24 cellular contexts compared by ENCODE assay signal in genomic region chr3:20130122-20130521, GRCh38. TPM values are rescaled to one million over a fixed set of nuclear protein-coding genes. Genes with fewer than 3 reads are reported as not detected.
DNase-seq lines count a peak whose midpoint lies in the region; ATAC-seq, FAIRE-seq and TF ChIP-seq lines count a peak whose summit lies in the region.
"Had no signal": no experiment of that assay in that cellular context is flagged by ENCODE, and none has a peak within 500 bp of the region (broad histone marks: within the 10 kb centered on the region; RNA-seq: fewer than 3 reads in every experiment).

No MANE protein-coding gene starts in this region.

- BruUV-seq in K562 (replicated peaks; lab: Mats Ljungman, UMichigan) = no TSS peak

- H2AFZ ChIP-seq in K562 (ENCODE audit: low read depth, low read length) = no peak overlapping the region

- FAIRE-seq in K562 (lab: Jason Lieb, UNC) (no peak), islet of Langerhans (lab: Jason Lieb, UNC) (peak; percentile 77)
- FAIRE-seq: GM18507 had no signal

- 58% methylated on average over 6 of the region's 6 CpGs for WGBS in K562 (ENCODE audit: insufficient coverage, low coverage, missing lambda C conversion rate)

- ATAC-seq in natural killer cell (no peak), K562 (peak; percentile 59; the same call in 2 of the 3 replicates)
- no peak for ATAC-seq in natural killer cell treated with Interleukin-12 subunit alpha and Interleukin-12 subunit beta and Interleukin-15 and Interleukin-18, amount 100 ng/mL, for 72 hours
- ATAC-seq: activated CD8-positive, alpha-beta memory T cell treated with anti-CD3 and anti-CD28 coated beads, Interleukin-2, amount 10 ng/mL, durations not matched to agents 7 days and 5 days; psoas muscle had no signal

- no peaks in the 10 kb centered on the region for H3K9me1 ChIP-seq in K562 (ENCODE audit: control insufficient read depth, insufficient read depth, low read length)

- no peak overlapping the region for H3K4me2 ChIP-seq in K562 (ENCODE audit: insufficient read depth, low read length)

- H3K4me1 Mint-ChIP-seq in natural killer cell = peaks cover 15 to 16% of the 10 kb centered on the region in 2 donors
- H3K4me1 Mint-ChIP-seq in natural killer cell treated with Interleukin-12 subunit alpha and Interleukin-12 subunit beta and Interleukin-15 and Interleukin-18, amount 100 ng/mL, for 72 hours (ENCODE audit: low read depth in 2 of 2) = peaks cover 4 to 10% of the 10 kb centered on the region in 2 donors

- peaks cover 33% of the 10 kb centered on the region for H3K36me3 Mint-ChIP-seq in natural killer cell
- peaks cover 22% of the 10 kb centered on the region for H3K36me3 Mint-ChIP-seq in natural killer cell treated with Interleukin-12 subunit alpha and Interleukin-12 subunit beta and Interleukin-15 and Interleukin-18, amount 100 ng/mL, for 72 hours

- no peaks in the 10 kb centered on the region for H4K20me1 ChIP-seq in K562 (replicated peaks; ENCODE audit: control insufficient read depth, insufficient read depth, low read length)

- H3K4me3 Mint-ChIP-seq in natural killer cell = no peak overlapping the region
- H3K4me3 Mint-ChIP-seq in natural killer cell treated with Interleukin-12 subunit alpha and Interleukin-12 subunit beta and Interleukin-15 and Interleukin-18, amount 100 ng/mL, for 72 hours = no peak overlapping the region
- H3K4me3 Mint-ChIP-seq: activated CD4-positive, alpha-beta T cell treated with anti-CD3 and anti-CD28 coated beads, Interleukin-2, amount 10 ng/mL, durations not matched to agents 7 days and 5 days; activated CD8-positive, alpha-beta memory T cell treated with anti-CD3 and anti-CD28 coated beads, Interleukin-2, amount 10 ng/mL, durations not matched to agents 7 days and 5 days; activated T-helper 1 cell treated with anti-CD3 and anti-CD28 coated beads, Interleukin-12 subunit alpha, Interleukin-12 subunit beta, Interleukin-2, Interleukin-4 antibody, amounts not matched to agents 30 ng/mL and 10 ng/mL and 1 ng/mL, durations not matched to agents 14 hours and 24 hours and 36 hours; CD4-positive, alpha-beta T cell; type B pancreatic cell had no signal

- H3K27ac Mint-ChIP-seq in natural killer cell = peak overlapping the region; percentile 33 to 73
- H3K27ac Mint-ChIP-seq in natural killer cell treated with Interleukin-12 subunit alpha and Interleukin-12 subunit beta and Interleukin-15 and Interleukin-18, amount 100 ng/mL, for 72 hours = peak overlapping the region in 1 of 2 donors; percentile 49
- H3K27ac Mint-ChIP-seq: activated CD4-positive, alpha-beta T cell treated with anti-CD3 and anti-CD28 coated beads, Interleukin-2, amount 10 ng/mL, durations not matched to agents 7 days and 5 days; activated CD8-positive, alpha-beta memory T cell treated with anti-CD3 and anti-CD28 coated beads, Interleukin-2, amount 10 ng/mL, durations not matched to agents 7 days and 5 days; activated T-helper 1 cell treated with anti-CD3 and anti-CD28 coated beads, Interleukin-12 subunit alpha, Interleukin-12 subunit beta, Interleukin-2, Interleukin-4 antibody, amounts not matched to agents 30 ng/mL and 10 ng/mL and 1 ng/mL, durations not matched to agents 14 hours and 24 hours and 36 hours; CD4-positive, alpha-beta T cell; type B pancreatic cell had no signal

- H3K9me3 Mint-ChIP-seq in natural killer cell = no peaks in the 10 kb centered on the region
- H3K9me3 Mint-ChIP-seq in natural killer cell treated with Interleukin-12 subunit alpha and Interleukin-12 subunit beta and Interleukin-15 and Interleukin-18, amount 100 ng/mL, for 72 hours = no peaks in the 10 kb centered on the region
- H3K9me3 Mint-ChIP-seq: activated T-helper 1 cell treated with anti-CD3 and anti-CD28 coated beads, Interleukin-12 subunit alpha, Interleukin-12 subunit beta, Interleukin-2, Interleukin-4 antibody, amounts not matched to agents 30 ng/mL and 10 ng/mL and 1 ng/mL, durations not matched to agents 14 hours and 24 hours and 36 hours; CD4-positive, alpha-beta T cell; type B pancreatic cell had no signal

- CTCF ChIA-PET in K562 (lab: Yijun Ruan, JAX; ENCODE audit: low intra/inter-chr PET ratio) = no interaction called here

- no peak overlapping the region for H3K9ac ChIP-seq in K562 (ENCODE audit: insufficient read depth in 1 of 2, low read depth in 2 of 2, low read length in 2 of 2)

- no peak for TF ChIP-seq RAD21 in K562 (CRISPR knock-in tag; conservative IDR thresholded peaks at IDR 0.05 in 1 of 2, IDR thresholded peaks at IDR 0.05 in 1 of 2)

- DNase-seq in natural killer cell (no peak), K562 (ENCODE audit: extremely low read depth in 1 of 4, low spot score in 3 of 4) (no peak), superior temporal gyrus (ENCODE audit: extremely low spot score) (peak; percentile 60), NCI-H1694 (lab: John Stamatoyannopoulos, UW) (no peak), T1000 (lab: John Stamatoyannopoulos, UW) (no peak), GM13977 (ENCODE audit: low spot score) (no peak)
- DNase-seq in natural killer cell treated with Interleukin-12 subunit alpha and Interleukin-12 subunit beta and Interleukin-15 and Interleukin-18, amount 100 ng/mL, for 72 hours (ENCODE audit: low spot score) = no peak
- DNase-seq: activated CD4-positive, alpha-beta T cell treated with anti-CD3 and anti-CD28 coated beads, Interleukin-2, amount 10 ng/mL, durations not matched to agents 7 days and 5 days; activated CD8-positive, alpha-beta memory T cell treated with anti-CD3 and anti-CD28 coated beads, Interleukin-2, amount 10 ng/mL, durations not matched to agents 7 days and 5 days; activated naive CD4-positive, alpha-beta T cell treated with anti-CD3 and anti-CD28 coated beads, Interleukin-2, amount 50 U/mL, for 16 hours; amygdala; CD4-positive, alpha-beta T cell; dermis blood vessel endothelial cell; GDM1; heart right ventricle; NCI-H1105 treated with DMSO at 0.1 percent for 48 hours; NCI-H2081 treated with DMSO at 0.1 percent for 48 hours; psoas muscle; stimulated activated CD8-positive, alpha-beta memory T cell treated with anti-CD3 and anti-CD28 coated beads, Interleukin-4, amount 100 ng/mL, for 48 hours; T-helper 2 cell had no signal

- TF ChIP-seq EP300 in K562 (IDR thresholded peaks at IDR 0.05; ENCODE audit: low read length) = no peak

- H3K79me2 ChIP-seq in K562 (ENCODE audit: control insufficient read depth, insufficient read depth, low read length) = no peaks in the 10 kb centered on the region

- no peak for TF ChIP-seq POLR2A in K562 (conservative IDR thresholded peaks at IDR 0.05)

- in situ Hi-C loops in K562 (cut with MboI) = no loop called here
- in situ Hi-C loops in GM13977 (cut with MboI; ENCODE audit: low pct_unique_long_range_greater_than_20kb, low sequenced_read_pairs, unreplicated experiment) = no loop called here

- POLR2A ChIA-PET in K562 (lab: Yijun Ruan, JAX) = interaction anchor here (0.9 kb wide), 1 partner anchor 10 kb away, joined by 3 read pairs; no protein-coding TSS in a partner anchor

- H3K27me3 ChIP-seq in K562 (ENCODE audit: control insufficient read depth in 2 of 2, insufficient read depth in 2 of 2, low read length in 2 of 2) = no peaks in the 10 kb centered on the region
- H3K27me3 ChIP-seq: heart right ventricle had no signal

- peaks cover 15% of the 10 kb centered on the region for H3K36me3 ChIP-seq in K562 (ENCODE audit: control insufficient read depth, insufficient read depth, low read length)

- no peaks in the 10 kb centered on the region for H3K9me3 ChIP-seq in K562 (replicated peaks; ENCODE audit: control insufficient read depth, insufficient read depth, low read depth, low read length)
- H3K9me3 ChIP-seq: heart right ventricle, psoas muscle had no signal

- no peak for TF ChIP-seq CTCF in natural killer cell (IDR thresholded peaks at IDR 0.05)
- no peak; a peak in 1 of 6 replicates for TF ChIP-seq CTCF in K562 (IDR thresholded peaks at IDR 0.05 in 2 of 3, conservative IDR thresholded peaks at IDR 0.05 in 1 of 3; ENCODE audit: insufficient read depth in 2 of 3, low read depth in 1 of 3, low read length in 3 of 3)
- TF ChIP-seq CTCF in GM13977 (IDR thresholded peaks at IDR 0.05; ENCODE audit: extremely low read depth, insufficient read depth, missing control alignments) = no peak

- no peaks in the 10 kb centered on the region for H3K4me1 ChIP-seq in K562 (replicated peaks in 1 of 2; ENCODE audit: control insufficient read depth in 2 of 2, insufficient read depth in 2 of 2, low read length in 2 of 2)
- H3K4me1 ChIP-seq: psoas muscle had no signal

- H3K27ac ChIP-seq in K562 (ENCODE audit: extremely low read depth, low read depth, low read length) = no peak overlapping the region
- H3K27ac ChIP-seq: psoas muscle had no signal

- H3K4me3 ChIP-seq in K562 = no peak overlapping the region
- H3K4me3 ChIP-seq: heart right ventricle, psoas muscle had no signal

- intact Hi-C loops in natural killer cell (cut with micrococcal nuclease) (no loop called here), K562 (cut with micrococcal nuclease) (no loop called here)

- no peaks in the 10 kb centered on the region for H3K27me3 Mint-ChIP-seq in natural killer cell (ENCODE audit: low read depth in 2 of 2)
- H3K27me3 Mint-ChIP-seq in natural killer cell treated with Interleukin-12 subunit alpha and Interleukin-12 subunit beta and Interleukin-15 and Interleukin-18, amount 100 ng/mL, for 72 hours = no peaks in the 10 kb centered on the region
- H3K27me3 Mint-ChIP-seq: activated CD4-positive, alpha-beta T cell treated with anti-CD3 and anti-CD28 coated beads, Interleukin-2, amount 10 ng/mL, durations not matched to agents 7 days and 5 days; activated CD8-positive, alpha-beta memory T cell treated with anti-CD3 and anti-CD28 coated beads, Interleukin-2, amount 10 ng/mL, durations not matched to agents 7 days and 5 days; CD4-positive, alpha-beta T cell; type B pancreatic cell had no signal

RNA-seq across cellular contexts. Expression of gene SGO1, which starts 55.9 kb away (rescaled TPM):
- total RNA-seq in natural killer cell (1 to 10 TPM in 1 of 3 donors, under 1 TPM in 2; 0.55 to 1.4 (median 0.94) TPM), K562 (2014; rRNA removed) (19.6 and 22.1 TPM in 2 replicates), K562 (2014; rRNA removed; fragmentation: Illumina TruSeq; extraction: Trizol) (37.9 and 41.9 TPM in 2 replicates), K562 (2015; rRNA removed; fragmentation: Illumina TruSeq; extraction: Trizol) (36.8 and 39.1 TPM in 2 replicates), K562 (2021) (37.4 and 37.7 TPM in 2 replicates)
- total RNA-seq in natural killer cell treated with Interleukin-12 subunit alpha and Interleukin-12 subunit beta and Interleukin-15 and Interleukin-18, amount 100 ng/mL, for 72 hours = 10 to 100 TPM; 11.0 to 21.6 TPM
- 11.6 and 39.0 TPM in 2 replicates for total RNA-seq in K562 (2011; cell fraction: chromatin; rRNA removed; ENCODE audit: low replicate concordance)
- total RNA-seq in K562 (2011; cell fraction: nucleolus; rRNA removed) = 9.2 and 9.6 TPM in 2 replicates
- total RNA-seq in K562 (2011; cell fraction: nucleoplasm; rRNA removed) = 25.8 and 42.7 TPM in 2 replicates
- polyA plus RNA-seq in K562 (2011; rRNA removed) (18.0 and 20.0 TPM in 2 replicates), K562 (2014; fragmentation: Illumina TruSeq; extraction: Trizol) (46.5 and 57.3 TPM in 2 replicates), K562 (2014; fragmentation: Nextera tagmentation; extraction: Ambion mirVana) (10 to 100 TPM; 13.7 to 17.0 TPM), K562 (2014; rRNA removed) (23.9 and 28.2 TPM in 2 replicates)
- 5.4 and 8.4 TPM in 2 replicates for polyA plus RNA-seq in K562 (2011; cell fraction: cytosol; rRNA removed)
- polyA plus RNA-seq in K562 (2011; cell fraction: nucleus; rRNA removed) = 9.7 and 9.8 TPM in 2 replicates
- 23.7 and 24.2 TPM in 2 replicates for polyA plus RNA-seq in K562 (2012)
- 23.6 and 31.6 TPM in 2 replicates for polyA minus RNA-seq in K562 (2011; rRNA and poly(A)+ RNA removed)
- 12.6 and 13.3 TPM in 2 replicates for polyA minus RNA-seq in K562 (2011; cell fraction: cytosol; rRNA and poly(A)+ RNA removed)
- polyA minus RNA-seq in K562 (2011; cell fraction: nucleus; rRNA and poly(A)+ RNA removed) = 15.6 and 22.7 TPM in 2 replicates
- total RNA-seq: CD4-positive, alpha-beta T cell; psoas muscle had no signal

Comparison
In these comparisons a context has a peak if more than half of its experiments do, and no peak if none do; other contexts are left out.
1. RNA of gene SGO1, which starts 55.9 kb away (total RNA-seq): 9.2 to 42.7 TPM in K562 and 11.0 to 21.6 TPM in natural killer cell treated with Interleukin-12 subunit alpha and Interleukin-12 subunit beta and Interleukin-15 and Interleukin-18, amount 100 ng/mL, for 72 hours; 0.55 to 1.4 TPM in natural killer cell; every median in the first group is over 4 times any median in the second.